10 cellular contexts compared by ENCODE assay signal in the genomic region with DNA sequence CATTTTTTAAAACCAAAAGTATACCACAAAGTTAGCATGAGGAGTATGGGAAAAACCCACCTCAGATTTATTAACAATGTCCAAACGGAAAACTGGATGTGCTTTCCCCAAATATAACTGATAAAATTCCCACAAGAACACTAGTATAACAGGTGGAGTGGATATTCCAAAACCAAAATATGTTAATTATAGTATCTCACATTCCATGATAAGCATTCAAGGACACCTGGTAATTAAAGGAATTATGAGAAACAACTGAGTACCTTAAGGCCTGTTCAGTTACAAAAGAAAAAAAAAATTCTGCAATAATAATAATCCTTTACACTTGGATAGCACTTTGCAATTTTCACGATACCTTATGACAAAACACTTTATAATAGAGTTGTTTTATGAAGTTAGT. TPM values are rescaled to one million over a fixed set of nuclear protein-coding genes. Genes with fewer than 3 reads are reported as not detected.
A peak's percentile ranks its signal among the peaks of the same experiment; 100 is the strongest.
DNase-seq lines count a peak whose midpoint lies in the region; ATAC-seq and TF ChIP-seq lines count a peak whose summit lies in the region.
"Had no signal": no experiment of that assay in that cellular context is flagged by ENCODE, and none has a peak within 500 bp of the region (broad histone marks: within the 10 kb centered on the region; RNA-seq: fewer than 3 reads in every experiment).

No MANE protein-coding gene starts in this region.

- DNase-seq in Calu3 (no peak), Karpas-422 (no peak), mammary epithelial cell (no peak), neural crest cell (ENCODE audit: low read depth, low spot score) (no peak), WERI-Rb-1 (no peak)
- no peak for DNase-seq in stimulated activated CD4-positive, alpha-beta T cell treated with anti-CD3 and anti-CD28 coated beads, Interleukin-4, amount 100 ng/mL, for 4 hours
- DNase-seq: aorta, NCI-H1694 treated with DMSO at 0.1 percent for 48 hours had no signal

- H3K9ac ChIP-seq in Karpas-422 (ENCODE audit: low read length) (no peak overlapping the region), mammary epithelial cell (ENCODE audit: insufficient read depth, low read length) (no peak overlapping the region)

- H3K9me3 ChIP-seq in Karpas-422 (ENCODE audit: low read length) = no peaks in the 10 kb centered on the region
- H3K9me3 ChIP-seq in mammary epithelial cell (replicated peaks; ENCODE audit: insufficient read depth, low read length) = no peaks in the 10 kb centered on the region
- no peaks in the 10 kb centered on the region for H3K9me3 ChIP-seq in WERI-Rb-1 (ENCODE audit: severe bottlenecking)

- BruUV-seq in Calu3 (replicated peaks; lab: Mats Ljungman, UMichigan) = TSS peak; percentile 45
- BruUV-seq in mammary epithelial cell (replicated peaks; lab: Mats Ljungman, UMichigan) = no TSS peak

- no peak overlapping the region for H2AFZ ChIP-seq in Karpas-422 (ENCODE audit: low read length)
- no peak overlapping the region for H2AFZ ChIP-seq in mammary epithelial cell (ENCODE audit: low read depth, low read length)

- 96% methylated on average over 2 of the region's 2 CpGs for WGBS in mammary epithelial cell (ENCODE audit: low coverage, missing lambda C conversion rate)

- CTCF ChIA-PET in Calu3 (lab: Charles Lee) (interaction anchor here (1.0 to 2.5 kb wide), 2 partner anchors 124 to 131 kb away, joined by 4 to 8 read pairs; no protein-coding TSS in a partner anchor), mammary epithelial cell (lab: Charles Lee; ENCODE audit: low non-redundant PET) (no interaction called here)

- intact Hi-C loops in Calu3 (cut with micrococcal nuclease; ENCODE audit: unreplicated experiment) (loop anchor here (5.0 to 10.0 kb wide), 2 partner anchors 66 to 289 kb away; no protein-coding TSS in a partner anchor), mammary epithelial cell (cut with micrococcal nuclease) (no loop called here)

- in situ Hi-C loops in mammary epithelial cell (cut with MboI; ENCODE audit: low sequenced_read_pairs in 2 of 2) = no loop called here

- H3K4me1 ChIP-seq in Karpas-422 (ENCODE audit: low read length) (peaks cover 39% of the 10 kb centered on the region), mammary epithelial cell (ENCODE audit: insufficient read depth, low read length) (peaks cover 22% of the 10 kb centered on the region)

- H3K4me3 ChIP-seq in Karpas-422 (ENCODE audit: low read length) = peak overlapping the region; percentile 86; the same call in 1 of the 2 replicates
- peak overlapping the region in 1 of 3 experiments; percentile 93 for H3K4me3 ChIP-seq in mammary epithelial cell (replicated peaks in 1 of 3; ENCODE audit: insufficient read depth in 1 of 3, low read depth in 2 of 3, low read length in 3 of 3)
- H3K4me3 ChIP-seq in WERI-Rb-1 (ENCODE audit: low read depth, low read length) = no peak overlapping the region

- no peaks in the 10 kb centered on the region for H3K27me3 Mint-ChIP-seq in Calu3 (ENCODE audit: unreplicated experiment)
- H3K27me3 Mint-ChIP-seq in neural crest cell (ENCODE audit: low read depth) = no peaks in the 10 kb centered on the region

- dilution Hi-C loops in mammary epithelial cell (cut with HindIII; ENCODE audit: low sequenced_read_pairs) = loop anchor here (10.0 kb wide), 1 partner anchor 139 kb away; no protein-coding TSS in a partner anchor

- H3K27ac ChIP-seq in Karpas-422 (ENCODE audit: low read length) (no peak overlapping the region), mammary epithelial cell (ENCODE audit: insufficient read depth, low read depth, low read length) (no peak overlapping the region), WERI-Rb-1 (no peak overlapping the region)

- ATAC-seq in GM21717 (IDR thresholded peaks at IDR 0.05; ENCODE audit: unreplicated experiment) (no peak), HG03457 (IDR thresholded peaks at IDR 0.05; ENCODE audit: unreplicated experiment) (no peak)

- H3K9me3 Mint-ChIP-seq in Calu3 (ENCODE audit: low read depth, unreplicated experiment) (peaks cover 4% of the 10 kb centered on the region), neural crest cell (peaks cover 6% of the 10 kb centered on the region)

- TF ChIP-seq CTCF in Calu3 (IDR thresholded peaks at IDR 0.05; ENCODE audit: unreplicated experiment) (no peak), mammary epithelial cell (conservative IDR thresholded peaks at IDR 0.05 in 1 of 2, IDR thresholded peaks at IDR 0.05 in 1 of 2; ENCODE audit: extremely low read depth in 1 of 2, insufficient read depth in 1 of 2, low read depth in 1 of 2, low read length in 2 of 2) (no peak), neural crest cell (conservative IDR thresholded peaks at IDR 0.05) (no peak), WERI-Rb-1 (IDR thresholded peaks at IDR 0.05; ENCODE audit: low read depth, low read length) (no peak)

- H3K27ac Mint-ChIP-seq in Calu3 (ENCODE audit: unreplicated experiment) (no peak overlapping the region), neural crest cell (ENCODE audit: unreplicated experiment) (no peak overlapping the region)

- H3K4me1 Mint-ChIP-seq in Calu3 (ENCODE audit: low read depth, unreplicated experiment) (peaks cover 17% of the 10 kb centered on the region), neural crest cell (peaks cover 31% of the 10 kb centered on the region)

- H4K20me1 ChIP-seq in Karpas-422 (ENCODE audit: insufficient read depth, low read depth, low read length) (peaks cover 23% of the 10 kb centered on the region; the same call in 1 of the 2 replicates), mammary epithelial cell (ENCODE audit: insufficient read depth, low read length) (no peaks in the 10 kb centered on the region)

- peaks cover 27% of the 10 kb centered on the region for H3K36me3 Mint-ChIP-seq in Calu3 (ENCODE audit: insufficient read depth, unreplicated experiment)
- peaks cover 12% of the 10 kb centered on the region for H3K36me3 Mint-ChIP-seq in neural crest cell (ENCODE audit: low read depth)

- no peaks in the 10 kb centered on the region for H3K27me3 ChIP-seq in Karpas-422 (ENCODE audit: low read length)
- H3K27me3 ChIP-seq in mammary epithelial cell (ENCODE audit: insufficient read depth, low read length) = no peaks in the 10 kb centered on the region
- H3K27me3 ChIP-seq in WERI-Rb-1 (ENCODE audit: insufficient read depth, low read depth, severe bottlenecking) = no peaks in the 10 kb centered on the region

- H3K4me2 ChIP-seq in Karpas-422 (ENCODE audit: low read depth, low read length, poor library complexity, severe bottlenecking) (peak overlapping the region; percentile 71), mammary epithelial cell (ENCODE audit: insufficient read depth, low read depth, low read length) (peak overlapping the region; percentile 67)

- H3K4me3 Mint-ChIP-seq in Calu3 (ENCODE audit: low read depth, unreplicated experiment) = peak overlapping the region; percentile 91
- peak overlapping the region; percentile 100 for H3K4me3 Mint-ChIP-seq in neural crest cell

- H3K36me3 ChIP-seq in Karpas-422 (ENCODE audit: insufficient read depth, low read length) (no peaks in the 10 kb centered on the region), mammary epithelial cell (ENCODE audit: insufficient read depth, low read length) (no peaks in the 10 kb centered on the region), WERI-Rb-1 (peaks cover 8% of the 10 kb centered on the region)

- H3K9me2 ChIP-seq in Karpas-422 (replicated peaks; ENCODE audit: insufficient read depth, low read length) = no peaks in the 10 kb centered on the region

- H3K79me2 ChIP-seq in Karpas-422 (ENCODE audit: low read length) = peaks cover 7% of the 10 kb centered on the region; the same call in 1 of the 2 replicates
- H3K79me2 ChIP-seq in mammary epithelial cell (ENCODE audit: insufficient read depth, low read length) = peaks cover 48% of the 10 kb centered on the region

RNA-seq across cellular contexts. Expression of gene CDK19, which starts 1.9 kb away (rescaled TPM):
- total RNA-seq in Calu3 (2022) (17.7 and 24.3 TPM in 2 replicates), mammary epithelial cell (1 to 10 TPM; 8.7 to 8.8 TPM), neural crest cell (22.6 and 24.4 TPM in 2 replicates)
- total RNA-seq in Karpas-422 (2014; rRNA removed; shearing (Covaris generic); ENCODE audit: low replicate concordance) = 5.7 and 18.1 TPM in 2 replicates
- polyA plus RNA-seq in mammary epithelial cell = 5.3 TPM
- polyA minus RNA-seq in mammary epithelial cell = 12.6 TPM
